ENCODE assay signal across 18 cellular contexts in the genomic region with DNA sequence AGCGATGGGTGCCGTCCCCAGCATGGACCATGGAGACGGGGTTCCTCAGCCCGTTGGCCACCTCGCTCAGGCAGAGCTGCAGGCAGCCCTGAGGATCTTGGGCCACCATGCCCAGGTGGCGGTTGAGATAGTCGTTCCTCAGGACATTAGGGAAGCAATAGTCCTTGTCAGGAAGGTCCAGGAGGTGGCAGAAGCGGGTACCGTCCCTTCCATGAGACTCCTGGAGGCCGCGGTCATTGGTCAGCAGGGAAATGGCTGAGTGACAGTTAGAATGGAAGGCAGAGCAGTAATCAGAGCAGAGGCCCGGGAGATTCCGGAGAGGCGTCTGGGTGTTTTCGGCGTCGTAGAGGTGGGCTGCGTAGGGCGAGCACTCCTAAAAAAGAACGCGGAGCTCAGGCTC. TPM values are rescaled to one million over a fixed set of nuclear protein-coding genes. Genes with fewer than 3 reads are reported as not detected.
DNase-seq lines count a peak whose midpoint lies in the region; ATAC-seq, FAIRE-seq and TF ChIP-seq lines count a peak whose summit lies in the region.
"Had no signal": no experiment of that assay in that cellular context is flagged by ENCODE, and none has a peak within 500 bp of the region (broad histone marks: within the 10 kb centered on the region; RNA-seq: fewer than 3 reads in every experiment).

No MANE protein-coding gene starts in this region.

- H2BK15ac ChIP-seq in mesendoderm (replicated peaks; ENCODE audit: low read depth) = no peak overlapping the region

- no peaks in the 10 kb centered on the region for H3K79me1 ChIP-seq in mesendoderm (ENCODE audit: low read length)

- no peaks in the 10 kb centered on the region for H3K79me2 ChIP-seq in mesendoderm (ENCODE audit: control insufficient read depth, insufficient read depth, low read length)

- peak; percentile 60 for DNase-seq in ELF-1 (ENCODE audit: low read depth, low spot score)
- DNase-seq in LNCaP clone FGC (ENCODE audit: low read depth) = no peak
- peak; percentile 55 for DNase-seq in ecto neural progenitor cell (ENCODE audit: low spot score)
- DNase-seq in mesendoderm = peak; percentile 68
- DNase-seq in GM12892 (ENCODE audit: insufficient read length) = no peak
- no peak for DNase-seq in AG08396 (ENCODE audit: low spot score)
- no peak for DNase-seq in cardiac septum (ENCODE audit: low spot score)
- no peak for DNase-seq in naive thymus-derived CD8-positive, alpha-beta T cell
- DNase-seq: AML-193, COR-L47, HCEC 1CT, NCI-H1092, NCI-H187, NCI-H446, NCI-H69, RPMI8226, SIG-M5 had no signal

- H4K5ac ChIP-seq in mesendoderm (ENCODE audit: low read length) = no peak overlapping the region

- intact Hi-C loops in cardiac septum (cut with DNase I) = no loop called here

- H3K4me2 ChIP-seq in mesendoderm (ENCODE audit: low read length) = no peak overlapping the region
- H3K4me2 ChIP-seq: KMS-11 had no signal

- no peaks in the 10 kb centered on the region for H3K9me3 Mint-ChIP-seq in naive thymus-derived CD8-positive, alpha-beta T cell

- H4K8ac ChIP-seq in mesendoderm (ENCODE audit: low read depth, low read length) = no peak overlapping the region

- no peak overlapping the region for H3K23ac ChIP-seq in mesendoderm (ENCODE audit: low read length)

- H3K4me1 Mint-ChIP-seq in naive thymus-derived CD8-positive, alpha-beta T cell = no peaks in the 10 kb centered on the region

- H3K27ac ChIP-seq in mesendoderm (ENCODE audit: low read depth, low read length) = no peak overlapping the region
- H3K27ac ChIP-seq: KMS-11 had no signal

- no peak for FAIRE-seq in GM12892 (lab: Jason Lieb, UNC)

- H3K18ac ChIP-seq in mesendoderm (ENCODE audit: low read length) = no peak overlapping the region

- H3K27me3 Mint-ChIP-seq in naive thymus-derived CD8-positive, alpha-beta T cell = peaks cover 9 to 40% (median 18%) of the 10 kb centered on the region in 5 donors

- H3K36me3 ChIP-seq in mesendoderm (ENCODE audit: control insufficient read depth, insufficient read depth, low read length) = no peaks in the 10 kb centered on the region

- H2BK120ac ChIP-seq in mesendoderm (ENCODE audit: low read depth, low read length) = no peak overlapping the region

- no peak overlapping the region for H3K4me3 Mint-ChIP-seq in naive thymus-derived CD8-positive, alpha-beta T cell

- POLR2A ChIA-PET in naive thymus-derived CD8-positive, alpha-beta T cell (lab: Charles Lee) = no interaction called here

- no CpG with 5 or more reads among the region's 21 CpGs for WGBS in mesendoderm (ENCODE audit: extremely low coverage, insufficient coverage, low lambda C conversion rate)

- ATAC-seq in naive thymus-derived CD8-positive, alpha-beta T cell = no peak

- no peak overlapping the region for H3K4ac ChIP-seq in mesendoderm (ENCODE audit: low read depth, low read length)

- H3K4me1 ChIP-seq in mesendoderm (ENCODE audit: control insufficient read depth, low read depth, low read length) = no peaks in the 10 kb centered on the region

- H3K27me3 ChIP-seq in mesendoderm (ENCODE audit: insufficient read depth, low read length, poor library complexity) = no peaks in the 10 kb centered on the region

- H3K56ac ChIP-seq in mesendoderm (ENCODE audit: low read length) = no peak overlapping the region

- TF ChIP-seq POLR2A in GM12892 (IDR thresholded peaks at IDR 0.05; ENCODE audit: low read depth, low read length) = no peak

- no peak overlapping the region for H2AK5ac ChIP-seq in mesendoderm (ENCODE audit: low read length)

- TF ChIP-seq CTCF in LNCaP clone FGC (IDR thresholded peaks at IDR 0.05; ENCODE audit: control insufficient read depth, extremely low read depth, insufficient read depth) = 0 out of 2 replicates have a peak, but pooled peaks have one; percentile 11

- H3K27ac Mint-ChIP-seq in naive thymus-derived CD8-positive, alpha-beta T cell = peak overlapping the region in 1 of 10 donors; percentile 24

- no peak overlapping the region for H2BK5ac ChIP-seq in mesendoderm (ENCODE audit: low read length)

- peaks cover 0 to 3% (median 0%) of the 10 kb centered on the region in 3 donors for H3K36me3 Mint-ChIP-seq in naive thymus-derived CD8-positive, alpha-beta T cell

- H3K4me3 ChIP-seq in LNCaP clone FGC (ENCODE audit: low read depth, low read length) (no peak overlapping the region), mesendoderm (ENCODE audit: low read length) (no peak overlapping the region)

- no peak overlapping the region for H3K9ac ChIP-seq in mesendoderm (ENCODE audit: low read length)
- H3K9ac ChIP-seq: KMS-11 had no signal

RNA-seq across cellular contexts. Expression of gene HHIPL2, which starts 4.1 kb away (rescaled TPM):
- polyA plus RNA-seq in mesendoderm (2013, experiment 1 of 2) = 0.24 TPM
- polyA plus RNA-seq in mesendoderm (2013, experiment 2 of 2) = 0.24 TPM
- 0.23 TPM for polyA plus RNA-seq in GM12892 (2012; ENCODE audit: missing spikeins)
- not detected for total RNA-seq in cardiac septum
- under 1 TPM; 0.47 to 0.60 TPM for total RNA-seq in naive thymus-derived CD8-positive, alpha-beta T cell
- polyA plus RNA-seq in naive thymus-derived CD8-positive, alpha-beta T cell = not detected

RNA-seq across cellular contexts. Expression of gene TAF1A, which starts 45.9 kb away (rescaled TPM):
- 8.5 TPM for polyA plus RNA-seq in mesendoderm (2013, experiment 1 of 2)
- polyA plus RNA-seq in mesendoderm (2013, experiment 2 of 2) = 8.8 TPM
- polyA plus RNA-seq in GM12892 (2012; ENCODE audit: missing spikeins) = 6.4 TPM
- total RNA-seq in cardiac septum = 3.9 TPM
- total RNA-seq in naive thymus-derived CD8-positive, alpha-beta T cell = 10 to 100 TPM; 13.4 to 16.4 TPM
- polyA plus RNA-seq in naive thymus-derived CD8-positive, alpha-beta T cell = 1 to 10 TPM; 2.7 to 5.8 (median 5.5) TPM

Comparison
In these comparisons a context has a peak if more than half of its experiments do, and no peak if none do; other contexts are left out.
1. DNase-seq: peak in ELF-1 (single experiment), ecto neural progenitor cell (single experiment) and mesendoderm (single experiment); none in LNCaP clone FGC (single experiment), GM12892 (single experiment), AG08396 (single experiment), cardiac septum (single experiment) and naive thymus-derived CD8-positive, alpha-beta T cell (0 of 10).